In genomic region chr10:95437669-95438068, GRCh38 we compare ENCODE assay signal across 14 cellular contexts.
DNase-seq lines count a peak whose midpoint lies in the region; ATAC-seq and TF ChIP-seq lines count a peak whose summit lies in the region.
"Had no signal": no experiment of that assay in that cellular context is flagged by ENCODE, and none has a peak within 500 bp of the region (broad histone marks: within the 10 kb centered on the region; RNA-seq: fewer than 3 reads in every experiment).

No MANE protein-coding gene starts in this region.

- peak; percentile 69 for ATAC-seq in left ventricle myocardium superior
- no peak for ATAC-seq in GM21576 (IDR thresholded peaks at IDR 0.05; ENCODE audit: unreplicated experiment)
- ATAC-seq: K562 had no signal

- H3K9me3 ChIP-seq in esophagus squamous epithelium (no peaks in the 10 kb centered on the region), uterus (no peaks in the 10 kb centered on the region)

- intact Hi-C loops in esophagus squamous epithelium (cut with DNase I): no loop called here
- intact Hi-C loops in left ventricle myocardium superior (cut with micrococcal nuclease): no loop called here
- intact Hi-C loops in uterus (cut with DNase I; ENCODE audit: low total_unique reads): loop anchor here (10.0 kb wide), 1 partner anchor 63 kb away; no protein-coding TSS in a partner anchor

- H3K4me3 ChIP-seq in esophagus squamous epithelium (no peak overlapping the region), rectal smooth muscle tissue (ENCODE audit: low read length) (no peak overlapping the region), uterus (no peak overlapping the region)
- H3K4me3 ChIP-seq: K562, PC-9 had no signal

- WGBS in esophagus squamous epithelium, 2 donors: 78% methylated on average over 3 of the region's 7 CpGs; no CpG with 5 or more reads in 1 of the 2 donors

- DNase-seq in esophagus squamous epithelium (lab: John Stamatoyannopoulos, UW): no peak
- peak; percentile 77 for DNase-seq in left ventricle myocardium superior
- DNase-seq in uterus: no peak
- no peak for DNase-seq in mesenteric fat pad (ENCODE audit: low spot score)
- DNase-seq in MV-4-11 (lab: John Stamatoyannopoulos, UW): no peak
- DNase-seq: AML-193; CD4-positive, alpha-beta T cell; NCI-H1436 treated with DMSO at 0.1 percent for 48 hours; NCI-H2081; NCI-H748 treated with DMSO at 0.1 percent for 48 hours; PC-9 had no signal

- H3K27ac ChIP-seq in esophagus squamous epithelium: peak overlapping the region in 3 of 4 donors; percentile 50 to 87 (median 83)
- H3K27ac ChIP-seq in rectal smooth muscle tissue (ENCODE audit: low read depth, low read length): peak overlapping the region; percentile 75
- H3K27ac ChIP-seq in uterus: peak overlapping the region; percentile 50 to 93
- H3K27ac ChIP-seq: PC-9 had no signal

- H3K4me1 ChIP-seq in esophagus squamous epithelium: peaks cover 0 to 53% (median 14%) of the 10 kb centered on the region in 3 donors
- H3K4me1 ChIP-seq in rectal smooth muscle tissue (ENCODE audit: control insufficient read depth, insufficient read depth, low read length): peaks cover 69% of the 10 kb centered on the region
- H3K4me1 ChIP-seq in uterus: no peaks in the 10 kb centered on the region

- H3K27me3 ChIP-seq in esophagus squamous epithelium (no peaks in the 10 kb centered on the region), rectal smooth muscle tissue (ENCODE audit: control insufficient read depth, insufficient read depth, low read length) (no peaks in the 10 kb centered on the region), uterus (no peaks in the 10 kb centered on the region)

- TF ChIP-seq POLR2A in esophagus squamous epithelium (IDR thresholded peaks at IDR 0.05): no peak
- no peak for TF ChIP-seq POLR2A in uterus (IDR thresholded peaks at IDR 0.05)

- H3K9ac ChIP-seq in rectal smooth muscle tissue (ENCODE audit: low read length): no peak overlapping the region

- no peak for TF ChIP-seq CTCF in esophagus squamous epithelium (IDR thresholded peaks at IDR 0.05)
- TF ChIP-seq CTCF in uterus (IDR thresholded peaks at IDR 0.05): no peak

- peaks cover 0 to 11% (median 0%) of the 10 kb centered on the region in 3 donors for H3K36me3 ChIP-seq in esophagus squamous epithelium
- peaks cover 10% of the 10 kb centered on the region for H3K36me3 ChIP-seq in rectal smooth muscle tissue (ENCODE audit: control insufficient read depth, insufficient read depth, low read length)
- H3K36me3 ChIP-seq in uterus: no peaks in the 10 kb centered on the region
